Comparison of ENCODE assay signal across 1 cellular context in the genomic region with DNA sequence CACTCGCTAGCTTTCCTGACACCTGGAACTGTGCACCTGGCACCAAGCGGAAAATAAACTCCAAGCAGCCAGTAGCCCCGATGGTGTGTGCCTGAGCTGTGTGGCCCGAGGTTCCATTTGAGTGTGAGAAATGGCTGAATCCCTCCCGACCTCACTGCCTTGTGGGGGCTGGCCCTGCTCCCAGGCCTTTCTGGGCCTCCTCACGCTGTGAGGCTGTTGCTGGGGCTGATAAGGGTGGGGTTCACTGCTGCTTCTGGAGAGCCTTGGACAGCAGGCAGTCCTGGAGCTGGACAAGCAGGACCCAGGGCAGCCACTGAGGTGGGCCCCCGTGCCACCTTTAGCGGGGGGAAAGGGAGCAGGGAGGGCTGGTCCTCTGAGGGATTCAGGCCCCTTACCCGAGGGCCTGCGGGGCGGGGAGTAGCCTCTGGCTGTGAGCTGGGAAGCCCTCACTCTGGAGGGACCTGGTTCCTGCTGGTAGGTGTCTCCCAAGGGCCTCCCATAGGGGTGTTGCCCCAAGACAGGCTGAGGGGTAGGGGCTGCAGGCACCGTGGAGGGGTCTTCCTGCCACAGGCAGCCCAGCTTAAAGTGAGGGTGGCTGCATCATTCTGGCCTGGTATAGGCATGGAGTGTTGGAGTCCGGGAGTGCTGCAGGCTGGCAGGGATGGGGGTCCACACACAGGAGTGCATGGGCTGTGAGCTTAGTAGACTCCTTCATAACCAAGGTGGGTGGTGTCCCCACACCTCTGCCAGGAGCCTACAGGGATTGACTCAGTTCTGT.
TF ChIP-seq lines count a peak whose summit lies in the region.

No MANE protein-coding gene starts in this region.

TF ChIP-seq in HCT116, 20 proteins besides CTCF, POLR2A, EP300 and RAD21 (continued from another document):
- TF ChIP-seq SRF (IDR thresholded peaks at IDR 0.05; ENCODE audit: low read depth) (no peak), FOSL1 (IDR thresholded peaks at IDR 0.05; ENCODE audit: low read depth) (no peak)
- TF ChIP-seq, protein P1, sequence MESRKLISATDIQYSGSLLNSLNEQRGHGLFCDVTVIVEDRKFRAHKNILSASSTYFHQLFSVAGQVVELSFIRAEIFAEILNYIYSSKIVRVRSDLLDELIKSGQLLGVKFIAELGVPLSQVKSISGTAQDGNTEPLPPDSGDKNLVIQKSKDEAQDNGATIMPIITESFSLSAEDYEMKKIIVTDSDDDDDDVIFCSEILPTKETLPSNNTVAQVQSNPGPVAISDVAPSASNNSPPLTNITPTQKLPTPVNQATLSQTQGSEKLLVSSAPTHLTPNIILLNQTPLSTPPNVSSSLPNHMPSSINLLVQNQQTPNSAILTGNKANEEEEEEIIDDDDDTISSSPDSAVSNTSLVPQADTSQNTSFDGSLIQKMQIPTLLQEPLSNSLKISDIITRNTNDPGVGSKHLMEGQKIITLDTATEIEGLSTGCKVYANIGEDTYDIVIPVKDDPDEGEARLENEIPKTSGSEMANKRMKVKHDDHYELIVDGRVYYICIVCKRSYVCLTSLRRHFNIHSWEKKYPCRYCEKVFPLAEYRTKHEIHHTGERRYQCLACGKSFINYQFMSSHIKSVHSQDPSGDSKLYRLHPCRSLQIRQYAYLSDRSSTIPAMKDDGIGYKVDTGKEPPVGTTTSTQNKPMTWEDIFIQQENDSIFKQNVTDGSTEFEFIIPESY (IDR thresholded peaks at IDR 0.05; ENCODE audit: extremely low read depth, insufficient replicate concordance, low read length): no peak
TF ChIP-seq in HCT116: peak in this region for 0.
